17 cellular contexts compared by ENCODE assay signal in the genomic region with DNA sequence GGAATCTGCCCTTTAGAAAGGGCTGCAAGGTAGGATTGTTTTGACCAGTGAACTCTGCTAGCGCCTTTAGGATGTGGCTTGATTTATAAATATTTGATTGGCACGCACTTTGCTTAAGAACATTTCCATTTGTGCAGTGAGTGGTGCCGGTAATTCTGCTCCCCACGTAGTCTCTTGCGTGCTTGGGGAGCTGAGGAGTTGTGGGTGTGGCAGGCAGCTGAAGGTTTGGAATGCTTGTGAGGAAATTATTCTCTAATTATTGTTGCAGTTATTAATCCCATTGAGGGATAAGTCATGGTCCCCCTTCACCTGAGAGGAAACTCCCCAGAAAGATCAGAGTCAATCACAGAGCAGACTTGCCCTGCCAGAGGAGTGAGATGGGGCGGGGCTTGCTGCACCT.
"Had no signal": no experiment of that assay in that cellular context is flagged by ENCODE, and none has a peak within 500 bp of the region (broad histone marks: within the 10 kb centered on the region; RNA-seq: fewer than 3 reads in every experiment).

No MANE protein-coding gene starts in this region.

- H3K27ac ChIP-seq: cardiac muscle cell, hepatocyte, neutrophil, sigmoid colon, skin epidermis had no signal

- H3K27ac Mint-ChIP-seq: dendritic cell treated with granulocyte-macrophage colony-stimulating factor and Interleukin-4, amounts not matched to agents 40 ng/mL and 50 ng/mL, for 4 days; effector memory CD8-positive, alpha-beta T cell; naive B cell; nephron progenitor cell had no signal

- H3K36me3 Mint-ChIP-seq: naive B cell had no signal

- DNase-seq: effector memory CD8-positive, alpha-beta T cell; erythroblast; foreskin melanocyte; kidney; left cardiac atrium; mesendoderm; naive B cell; nephron progenitor cell; sigmoid colon; stimulated activated CD4-positive, alpha-beta T cell treated with anti-CD3 and anti-CD28 coated beads, Interleukin-12 subunit alpha, Interleukin-12 subunit beta, amount 100 ng/mL, for 4 hours; stimulated activated naive CD4-positive, alpha-beta T cell treated with Interleukin-2 at 50 U/mL for 16 hours; tibial artery had no signal

- H3K27me3 ChIP-seq: cardiac muscle cell, sigmoid colon, tibial artery had no signal

- H3K4me2 ChIP-seq: hepatocyte had no signal

- H2AFZ ChIP-seq: hepatocyte had no signal

- ATAC-seq: effector memory CD8-positive, alpha-beta T cell; left cardiac atrium had no signal

- H3K79me2 ChIP-seq: hepatocyte had no signal

- H3K9me3 ChIP-seq: neutrophil, sigmoid colon, tibial artery had no signal

- H3K36me3 ChIP-seq: cardiac muscle cell, neutrophil, sigmoid colon, tibial artery had no signal

- H3K4me3 Mint-ChIP-seq: dendritic cell treated with granulocyte-macrophage colony-stimulating factor and Interleukin-4, amounts not matched to agents 40 ng/mL and 50 ng/mL, for 4 days; effector memory CD8-positive, alpha-beta T cell; naive B cell; nephron progenitor cell had no signal

- H3K4me3 ChIP-seq: cardiac muscle cell, hepatocyte, sigmoid colon, skin epidermis, tibial artery had no signal

- H3K9me3 Mint-ChIP-seq: dendritic cell treated with granulocyte-macrophage colony-stimulating factor and Interleukin-4, amounts not matched to agents 40 ng/mL and 50 ng/mL, for 4 days; effector memory CD8-positive, alpha-beta T cell; naive B cell; nephron progenitor cell had no signal
